ENCODE assay signal across 31 cellular contexts in genomic region chr16:56838622-56839337, GRCh38. TPM values are rescaled to one million over a fixed set of nuclear protein-coding genes. Genes with fewer than 3 reads are reported as not detected.
"Had no signal": no experiment of that assay in that cellular context is flagged by ENCODE, and none has a peak within 500 bp of the region (broad histone marks: within the 10 kb centered on the region; RNA-seq: fewer than 3 reads in every experiment).

No MANE protein-coding gene starts in this region.

- H3K9me3 ChIP-seq: esophagus squamous epithelium, heart right ventricle, left ventricle myocardium inferior, mucosa of descending colon, prostate gland, spleen, thoracic aorta, tibial nerve, upper lobe of left lung, uterus had no signal

- H3K27me3 ChIP-seq: esophagus squamous epithelium, heart right ventricle, neural progenitor cell, spleen, tibial nerve, upper lobe of left lung, uterus had no signal

- H3K4me2 ChIP-seq: neural progenitor cell had no signal

- H3K4me1 Mint-ChIP-seq: endodermal cell; memory B cell; naive B cell; nephron; stimulated activated memory B cell treated with anti-CD40 and anti-IgM and Interleukin-4, amounts not matched to agents 10 μg/mL and 1 μg/mL and 100 μg/mL, for 72 hours had no signal

- H3K4me3 ChIP-seq: esophagus squamous epithelium, heart right ventricle, left ventricle myocardium inferior, lung, mucosa of descending colon, neural progenitor cell, prostate gland, skin epidermis, spleen, thoracic aorta, tibial nerve, upper lobe of left lung, uterus had no signal

- ATAC-seq: heart right ventricle; left cardiac atrium; mucosa of descending colon; right cardiac atrium; stimulated activated memory B cell treated with anti-CD40 and anti-IgM and Interleukin-4, amounts not matched to agents 10 μg/mL and 1 μg/mL and 100 μg/mL, for 72 hours; stimulated activated naive CD8-positive, alpha-beta T cell treated with anti-CD3 and anti-CD28 coated beads, Interleukin-15, Interleukin-2, amounts not matched to agents 100 U/mL and 50 U/mL, for 24 hours had no signal

- H3K27ac Mint-ChIP-seq: dendritic cell treated with granulocyte-macrophage colony-stimulating factor and Interleukin-4, amounts not matched to agents 40 ng/mL and 50 ng/mL, for 4 days; endodermal cell; memory B cell; mesothelial cell of epicardium; nephron; neural progenitor cell; stimulated activated memory B cell treated with anti-CD40 and anti-IgM and Interleukin-4, amounts not matched to agents 10 μg/mL and 1 μg/mL and 100 μg/mL, for 72 hours had no signal

- H3K27me3 Mint-ChIP-seq: dendritic cell treated with granulocyte-macrophage colony-stimulating factor and Interleukin-4, amounts not matched to agents 40 ng/mL and 50 ng/mL, for 4 days; memory B cell; naive B cell; stimulated activated memory B cell treated with anti-CD40 and anti-IgM and Interleukin-4, amounts not matched to agents 10 μg/mL and 1 μg/mL and 100 μg/mL, for 72 hours had no signal

- H3K36me3 ChIP-seq: prostate gland, uterus had no signal

- H3K4me3 Mint-ChIP-seq: dendritic cell treated with granulocyte-macrophage colony-stimulating factor and Interleukin-4, amounts not matched to agents 40 ng/mL and 50 ng/mL, for 4 days; endodermal cell; memory B cell; mesothelial cell of epicardium; naive B cell; nephron; neural progenitor cell; stimulated activated memory B cell treated with anti-CD40 and anti-IgM and Interleukin-4, amounts not matched to agents 10 μg/mL and 1 μg/mL and 100 μg/mL, for 72 hours had no signal

- H3K9ac ChIP-seq: neural progenitor cell had no signal

- H3K9me3 Mint-ChIP-seq: dendritic cell treated with granulocyte-macrophage colony-stimulating factor and Interleukin-4, amounts not matched to agents 40 ng/mL and 50 ng/mL, for 4 days; endodermal cell; memory B cell; mesothelial cell of epicardium; naive B cell; nephron; neural progenitor cell; stimulated activated memory B cell treated with anti-CD40 and anti-IgM and Interleukin-4, amounts not matched to agents 10 μg/mL and 1 μg/mL and 100 μg/mL, for 72 hours had no signal

- H3K27ac ChIP-seq: esophagus squamous epithelium, heart right ventricle, left ventricle myocardium inferior, neural progenitor cell, prostate gland, skin epidermis, spleen, thoracic aorta, tibial nerve, uterus had no signal

- DNase-seq: effector CD8-positive, alpha-beta T cell; endodermal cell; erythroblast; esophagus squamous epithelium; foreskin melanocyte; glutamatergic neuron; heart right ventricle; hippocampal formation; left cardiac atrium; left ventricle myocardium inferior; mucosa of descending colon; naive B cell; right cardiac atrium; spleen; stimulated activated CD4-positive, alpha-beta T cell treated with anti-CD3 and anti-CD28 coated beads, Interleukin-4, amount 100 ng/mL, for 4 hours; stimulated activated naive CD8-positive, alpha-beta T cell treated with anti-CD3 and anti-CD28 coated beads, Interleukin-15, Interleukin-2, amounts not matched to agents 100 U/mL and 50 U/mL, for 24 hours; upper lobe of left lung; uterus had no signal

- H3K4me1 ChIP-seq: esophagus squamous epithelium, neural progenitor cell, prostate gland, spleen, uterus had no signal

RNA-seq across cellular contexts. Expression of gene SLC12A3, which starts 26.2 kb away (rescaled TPM):
- total RNA-seq: cerebellum, endodermal cell, esophagus squamous epithelium, heart right ventricle, left cardiac atrium, left ventricle myocardium inferior, lung, mesothelial cell of epicardium, mucosa of descending colon, osteoblast, right cardiac atrium, thoracic aorta, tibial nerve had no signal
- polyA plus RNA-seq: heart right ventricle, right cardiac atrium had no signal
